In the genomic region with DNA sequence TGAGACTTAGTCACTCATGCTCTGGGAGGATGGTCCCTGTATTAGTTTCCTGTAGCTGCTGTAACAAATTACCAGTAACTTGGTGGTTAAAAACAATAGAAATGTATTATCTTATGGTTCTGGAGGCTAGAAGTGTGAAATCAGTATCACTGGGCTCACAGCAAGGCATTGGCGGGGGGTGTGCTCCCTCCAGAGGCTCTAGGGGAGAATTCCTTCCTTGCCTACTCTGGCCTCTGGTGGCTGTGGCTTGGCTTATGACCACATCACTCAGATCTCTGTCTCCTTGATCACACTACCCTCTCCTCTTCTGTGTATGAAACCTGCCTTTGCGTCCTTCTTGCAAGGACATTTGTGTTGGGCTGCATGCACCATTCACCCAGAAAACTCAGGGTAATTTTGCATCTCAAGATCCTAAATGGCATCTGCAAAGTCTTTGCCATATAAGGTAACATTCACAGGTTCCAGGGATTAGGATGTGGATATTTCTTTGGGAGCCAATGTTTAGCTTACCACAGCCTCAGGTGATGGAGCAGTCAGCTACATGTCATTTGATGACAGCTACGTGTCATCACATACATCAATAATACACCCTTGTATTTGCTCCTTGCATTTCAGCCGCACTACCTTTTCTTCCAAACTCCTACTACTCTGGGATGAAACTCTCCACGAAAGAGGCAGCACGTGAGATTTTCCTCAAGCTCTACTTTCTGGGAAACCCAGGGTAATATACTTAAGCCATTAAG, we compare ENCODE assay signal across 1 cellular context.
TF ChIP-seq lines count a peak whose summit lies in the region.

No MANE protein-coding gene starts in this region.

TF ChIP-seq in WTC11, 78 proteins besides CTCF, POLR2A, EP300 and RAD21 (continued from another document):
- TF ChIP-seq OVOL2 (CRISPR knock-in tag; IDR thresholded peaks at IDR 0.05; ENCODE audit: borderline replicate concordance) (no peak), HMGXB4 (CRISPR knock-in tag; IDR thresholded peaks at IDR 0.05) (no peak), GRHL2 (CRISPR knock-in tag; IDR thresholded peaks at IDR 0.05; ENCODE audit: insufficient replicate concordance, severe bottlenecking) (no peak), CBFB (CRISPR knock-in tag; IDR thresholded peaks at IDR 0.05; ENCODE audit: low read depth) (no peak), MXD4 (CRISPR knock-in tag; IDR thresholded peaks at IDR 0.05; ENCODE audit: borderline replicate concordance) (no peak), CREB1 (CRISPR knock-in tag; IDR thresholded peaks at IDR 0.05) (no peak), ZNF532 (CRISPR knock-in tag; IDR thresholded peaks at IDR 0.05; ENCODE audit: borderline replicate concordance) (no peak)
- TF ChIP-seq, protein P1, sequence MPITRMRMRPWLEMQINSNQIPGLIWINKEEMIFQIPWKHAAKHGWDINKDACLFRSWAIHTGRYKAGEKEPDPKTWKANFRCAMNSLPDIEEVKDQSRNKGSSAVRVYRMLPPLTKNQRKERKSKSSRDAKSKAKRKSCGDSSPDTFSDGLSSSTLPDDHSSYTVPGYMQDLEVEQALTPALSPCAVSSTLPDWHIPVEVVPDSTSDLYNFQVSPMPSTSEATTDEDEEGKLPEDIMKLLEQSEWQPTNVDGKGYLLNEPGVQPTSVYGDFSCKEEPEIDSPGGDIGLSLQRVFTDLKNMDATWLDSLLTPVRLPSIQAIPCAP (CRISPR knock-in tag; IDR thresholded peaks at IDR 0.05): no peak
- TF ChIP-seq, protein P2, sequence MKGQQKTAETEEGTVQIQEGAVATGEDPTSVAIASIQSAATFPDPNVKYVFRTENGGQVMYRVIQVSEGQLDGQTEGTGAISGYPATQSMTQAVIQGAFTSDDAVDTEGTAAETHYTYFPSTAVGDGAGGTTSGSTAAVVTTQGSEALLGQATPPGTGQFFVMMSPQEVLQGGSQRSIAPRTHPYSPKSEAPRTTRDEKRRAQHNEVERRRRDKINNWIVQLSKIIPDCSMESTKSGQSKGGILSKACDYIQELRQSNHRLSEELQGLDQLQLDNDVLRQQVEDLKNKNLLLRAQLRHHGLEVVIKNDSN (CRISPR knock-in tag; IDR thresholded peaks at IDR 0.05): no peak
